In the genomic region with DNA sequence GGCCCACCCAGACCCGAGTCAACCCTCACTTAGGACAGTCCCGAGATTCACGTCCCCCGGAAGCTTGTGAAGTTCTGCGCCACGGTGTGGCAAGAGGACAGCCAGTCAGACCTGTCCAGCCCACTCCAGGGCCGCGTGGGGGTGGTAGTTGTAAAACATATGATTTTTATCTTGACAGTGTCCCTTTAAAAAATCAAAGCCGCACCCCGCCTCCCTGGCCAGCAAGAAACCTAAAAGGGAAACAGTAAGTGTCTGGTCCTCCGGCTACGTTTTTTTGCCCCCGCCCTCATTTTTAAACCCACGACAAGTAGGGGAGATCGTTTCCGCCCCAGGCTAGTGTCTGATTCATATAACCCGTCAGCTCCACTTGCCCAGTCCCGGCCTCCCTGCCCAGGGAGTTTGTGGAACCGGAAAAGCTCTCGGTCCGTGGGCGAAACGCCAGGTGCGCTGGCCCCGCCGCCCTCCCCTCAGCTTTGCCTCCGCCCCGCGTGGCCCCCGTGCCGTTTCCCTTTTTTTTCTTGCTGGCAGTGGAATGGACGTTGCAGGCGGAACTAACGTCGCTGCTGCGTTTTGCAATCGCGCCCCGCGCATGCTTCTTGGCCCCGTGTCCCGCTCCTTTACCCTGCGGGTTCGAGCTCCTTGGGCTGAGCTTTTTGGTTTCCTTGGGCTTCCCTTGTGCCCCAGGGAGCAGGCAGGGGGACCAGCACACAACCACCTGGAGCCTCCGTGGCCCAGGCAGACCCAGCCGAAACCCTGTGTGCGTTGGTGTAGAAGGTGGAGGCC, we compare ENCODE assay signal across 10 cellular contexts. TPM values are rescaled to one million over a fixed set of nuclear protein-coding genes. Genes with fewer than 3 reads are reported as not detected.
A peak's percentile ranks its signal among the peaks of the same experiment; 100 is the strongest.
DNase-seq lines count a peak whose midpoint lies in the region; ATAC-seq and TF ChIP-seq lines count a peak whose summit lies in the region.
"Had no signal": no experiment of that assay in that cellular context is flagged by ENCODE, and none has a peak within 500 bp of the region (broad histone marks: within the 10 kb centered on the region; RNA-seq: fewer than 3 reads in every experiment).

No MANE protein-coding gene starts in this region.

- WGBS in urinary bladder, result 65% methylated on average over 47 of the region's 47 CpGs

- CTCF ChIA-PET in activated naive CD4-positive, alpha-beta T cell treated with anti-CD3 and anti-CD28 coated beads, Interleukin-2, amount 10 ng/mL, durations not matched to agents 7 days and 5 days (lab: Charles Lee), result no interaction called here

- peaks cover 43% of the 10 kb centered on the region for H3K4me1 Mint-ChIP-seq in activated naive CD4-positive, alpha-beta T cell treated with anti-CD3 and anti-CD28 coated beads, Interleukin-2, amount 10 ng/mL, durations not matched to agents 7 days and 5 days

- no peak for TF ChIP-seq CTCF in coronary artery (IDR thresholded peaks at IDR 0.05)
- no peak for TF ChIP-seq CTCF in mucosa of descending colon (IDR thresholded peaks at IDR 0.05)

- H3K36me3 ChIP-seq in mucosa of descending colon (ENCODE audit: low read depth) (no peaks in the 10 kb centered on the region), urinary bladder (ENCODE audit: insufficient read depth) (peaks cover 5% of the 10 kb centered on the region)

- H3K9me3 ChIP-seq in mucosa of descending colon, result no peaks in the 10 kb centered on the region
- H3K9me3 ChIP-seq: BLaER1 had no signal

- ATAC-seq in mucosa of descending colon (peak; percentile 62), HG03457 (IDR thresholded peaks at IDR 0.05; ENCODE audit: unreplicated experiment) (no peak), GM19452 (IDR thresholded peaks at IDR 0.05; ENCODE audit: unreplicated experiment) (no peak)

- intact Hi-C loops in mucosa of descending colon (cut with DNase I, micrococcal nuclease), result no loop called here

- H3K4me3 ChIP-seq in coronary artery (peak overlapping the region; percentile 27), mucosa of descending colon (no peak overlapping the region), urinary bladder (ENCODE audit: low read depth, low read length) (peak overlapping the region; percentile 22)
- H3K4me3 ChIP-seq: BLaER1 had no signal

- H3K4me1 ChIP-seq in mucosa of descending colon (ENCODE audit: low read depth), result peaks cover 11% of the 10 kb centered on the region
- no peaks in the 10 kb centered on the region for H3K4me1 ChIP-seq in urinary bladder (ENCODE audit: insufficient read depth)

- no peaks in the 10 kb centered on the region for H3K27me3 Mint-ChIP-seq in activated naive CD4-positive, alpha-beta T cell treated with anti-CD3 and anti-CD28 coated beads, Interleukin-2, amount 10 ng/mL, durations not matched to agents 7 days and 5 days

- no peak for DNase-seq in activated naive CD4-positive, alpha-beta T cell treated with anti-CD3 and anti-CD28 coated beads, Interleukin-2, amount 10 ng/mL, durations not matched to agents 7 days and 5 days
- no peak for DNase-seq in activated naive CD4-positive, alpha-beta T cell (lab: John Stamatoyannopoulos, UW)
- DNase-seq in coronary artery (ENCODE audit: low spot score) (no peak), mucosa of descending colon (peak; percentile 80 to 87 (median 86)), NCI-H82 treated with DMSO at 0.1 percent for 48 hours (lab: John Stamatoyannopoulos, UW; ENCODE audit: unreplicated experiment) (no peak)
- DNase-seq: NCI-H774 had no signal

- H3K4me3 Mint-ChIP-seq in activated naive CD4-positive, alpha-beta T cell treated with anti-CD3 and anti-CD28 coated beads, Interleukin-2, amount 10 ng/mL, durations not matched to agents 7 days and 5 days, result peak overlapping the region; percentile 2

- H3K36me3 Mint-ChIP-seq in activated naive CD4-positive, alpha-beta T cell treated with anti-CD3 and anti-CD28 coated beads, Interleukin-2, amount 10 ng/mL, durations not matched to agents 7 days and 5 days, result peaks cover 27% of the 10 kb centered on the region

- H3K27ac ChIP-seq in coronary artery, result peak overlapping the region in 1 of 2 donors; percentile 72
- peak overlapping the region; percentile 79 for H3K27ac ChIP-seq in urinary bladder (ENCODE audit: low read depth)
- H3K27ac ChIP-seq: BLaER1 had no signal

- peak overlapping the region; percentile 62 for H3K27ac Mint-ChIP-seq in activated naive CD4-positive, alpha-beta T cell treated with anti-CD3 and anti-CD28 coated beads, Interleukin-2, amount 10 ng/mL, durations not matched to agents 7 days and 5 days

- no peaks in the 10 kb centered on the region for H3K9me3 Mint-ChIP-seq in activated naive CD4-positive, alpha-beta T cell treated with anti-CD3 and anti-CD28 coated beads, Interleukin-2, amount 10 ng/mL, durations not matched to agents 7 days and 5 days

RNA-seq across cellular contexts. Expression of a gene that starts 13.3 kb away (rescaled TPM):
- 10 to 100 TPM; 28.3 to 47.8 (median 40.4) TPM for total RNA-seq in mucosa of descending colon
- 17.0 TPM for total RNA-seq in urinary bladder
- 38.4 TPM for polyA plus RNA-seq in urinary bladder

RNA-seq across cellular contexts. Expression of a gene that starts 54.0 kb away (rescaled TPM):
- total RNA-seq in mucosa of descending colon (10 to 100 TPM; 18.2 to 32.3 (median 21.3) TPM), urinary bladder (22.1 TPM)
- polyA plus RNA-seq in urinary bladder, result 21.6 TPM

RNA-seq across cellular contexts. Expression of a gene that starts 54.3 kb away (rescaled TPM):
- total RNA-seq in mucosa of descending colon, result 1 to 10 TPM in 1 of 3 donors, under 1 TPM in 2; 0.22 to 1.8 (median 0.98) TPM
- total RNA-seq in urinary bladder, result 1.3 TPM
- 1.3 TPM for polyA plus RNA-seq in urinary bladder

RNA-seq across cellular contexts. Expression of a gene that starts 55.4 kb away (rescaled TPM):
- 10 to 100 TPM; 72.3 to 80.2 (median 77.0) TPM for total RNA-seq in mucosa of descending colon
- total RNA-seq in urinary bladder, result 22.5 TPM
- 34.9 TPM for polyA plus RNA-seq in urinary bladder

Comparison
In these comparisons a context has a peak if more than half of its experiments do, and no peak if none do; other contexts are left out.
1. DNase-seq: peak in mucosa of descending colon (3 of 3); none in activated naive CD4-positive, alpha-beta T cell treated with anti-CD3 and anti-CD28 coated beads, Interleukin-2, amount 10 ng/mL, durations not matched to agents 7 days and 5 days (single experiment), activated naive CD4-positive, alpha-beta T cell (0 of 4), coronary artery (single experiment) and NCI-H82 treated with DMSO at 0.1 percent for 48 hours (single experiment).